Comparison of ENCODE assay signal across 24 cellular contexts in the genomic region with DNA sequence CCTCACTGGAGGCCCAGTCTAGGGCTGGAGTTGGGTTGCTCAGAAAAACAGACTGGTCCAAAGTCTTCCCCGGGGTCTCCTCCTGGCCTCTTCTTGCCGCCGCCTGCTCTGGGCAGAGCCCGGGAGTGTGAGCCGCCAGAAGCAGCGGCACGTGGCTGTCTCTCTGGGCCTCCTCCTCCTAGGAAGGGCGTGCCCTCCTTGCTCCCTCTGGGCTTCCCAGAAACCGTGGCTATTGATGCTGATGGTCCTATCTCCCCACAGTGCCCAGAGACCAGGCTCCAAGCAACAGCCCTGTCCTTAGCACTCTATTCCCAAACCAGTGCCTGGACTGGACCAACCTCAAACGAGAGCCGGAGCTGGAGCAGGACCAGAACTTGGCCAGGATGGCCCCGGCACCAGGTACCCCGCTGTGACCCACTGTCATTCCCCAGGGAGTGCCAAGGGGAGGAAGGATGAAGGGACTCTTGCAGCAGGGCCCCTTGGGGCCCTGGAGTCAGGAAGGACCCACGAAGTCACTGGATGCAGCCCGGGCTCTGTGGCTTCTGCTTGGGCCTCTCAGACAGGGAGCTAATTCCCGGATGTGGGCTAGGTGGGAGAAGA. TPM values are rescaled to one million over a fixed set of nuclear protein-coding genes. Genes with fewer than 3 reads are reported as not detected.
DNase-seq lines count a peak whose midpoint lies in the region; ATAC-seq, FAIRE-seq and TF ChIP-seq lines count a peak whose summit lies in the region.
"Had no signal": no experiment of that assay in that cellular context is flagged by ENCODE, and none has a peak within 500 bp of the region (broad histone marks: within the 10 kb centered on the region; RNA-seq: fewer than 3 reads in every experiment).

No MANE protein-coding gene starts in this region.

- H3K36me3 Mint-ChIP-seq in chondrocyte (ENCODE audit: low read depth), result no peaks in the 10 kb centered on the region
- H3K36me3 Mint-ChIP-seq: CD8-positive, alpha-beta T cell had no signal

- H3K27ac ChIP-seq in BLaER1, result 0 out of 2 replicates have a peak overlapping the region, but pooled peaks have one; percentile 8
- no peak overlapping the region for H3K27ac ChIP-seq in kidney (ENCODE audit: low read depth in 2 of 2, low read length in 2 of 2)
- H3K27ac ChIP-seq: A549, C4-2B, HL-60 had no signal

- no peaks in the 10 kb centered on the region for H3K9me3 ChIP-seq in BLaER1
- no peaks in the 10 kb centered on the region for H3K9me3 ChIP-seq in kidney (ENCODE audit: control insufficient read depth in 1 of 2, low read length in 2 of 2)
- H3K9me3 ChIP-seq: A549, Caco-2, MG63 had no signal

- H3K4me1 ChIP-seq in BLaER1, result peaks cover 100% of the 10 kb centered on the region
- no peaks in the 10 kb centered on the region for H3K4me1 ChIP-seq in kidney (ENCODE audit: control insufficient read depth in 1 of 2, insufficient read depth in 1 of 2, low read depth in 1 of 2, low read length in 2 of 2)
- H3K4me1 ChIP-seq: A549 had no signal

- no peak for ATAC-seq in HG03439 (IDR thresholded peaks at IDR 0.05; ENCODE audit: unreplicated experiment)
- no peak for ATAC-seq in GM21529 (IDR thresholded peaks at IDR 0.05; ENCODE audit: unreplicated experiment)
- ATAC-seq: CD8-positive, alpha-beta T cell; PC-3 had no signal

- H3K9me3 Mint-ChIP-seq in chondrocyte (ENCODE audit: low read depth), result no peaks in the 10 kb centered on the region
- H3K9me3 Mint-ChIP-seq: CD8-positive, alpha-beta T cell had no signal

- no peak for FAIRE-seq in kidney (lab: Jason Lieb, UNC)
- FAIRE-seq: A549, GM12892, GM19239 had no signal

- no peak overlapping the region for H3K27ac Mint-ChIP-seq in chondrocyte (ENCODE audit: unreplicated experiment)
- H3K27ac Mint-ChIP-seq: CD8-positive, alpha-beta T cell; H9 had no signal

- no peaks in the 10 kb centered on the region for H3K4me1 Mint-ChIP-seq in chondrocyte (ENCODE audit: low read depth)
- H3K4me1 Mint-ChIP-seq: H9 had no signal

- intact Hi-C loops in kidney (cut with DNase I), result no loop called here

- H3K9ac ChIP-seq in BLaER1 (no peak overlapping the region), kidney (ENCODE audit: low read length in 2 of 2) (no peak overlapping the region)

- H3K36me3 ChIP-seq in BLaER1, result no peaks in the 10 kb centered on the region
- H3K36me3 ChIP-seq in kidney (ENCODE audit: control insufficient read depth in 1 of 2, insufficient read depth in 2 of 2, low read length in 2 of 2), result no peaks in the 10 kb centered on the region
- H3K36me3 ChIP-seq: MG63 had no signal

- TF ChIP-seq CTCF in chondrocyte (IDR thresholded peaks at IDR 0.05) (no peak), kidney (IDR thresholded peaks at IDR 0.05; ENCODE audit: borderline replicate concordance, extremely low read depth, insufficient read depth) (no peak)

- H3K4me2 ChIP-seq in BLaER1, result peak overlapping the region; percentile 93
- H3K4me2 ChIP-seq: A549 had no signal

- DNase-seq in GM03348 (ENCODE audit: low spot score) (peak; percentile 40), chondrocyte (ENCODE audit: low spot score) (peak; percentile 79), kidney (peak; percentile 58), NCI-H345 (lab: John Stamatoyannopoulos, UW) (no peak)
- DNase-seq: AML-193; Caco-2; CD8-positive, alpha-beta T cell; GF-D8; H9; NCI-H2029; NCI-H446 treated with DMSO at 0.1 percent for 48 hours; NCI-H526; NCI-H82; NK-92 treated with Interleukin-12 subunit alpha and Interleukin-12 subunit beta, amount 100 ng/mL, for 24 hours; PC-3 had no signal

- H3K4me3 Mint-ChIP-seq in chondrocyte (ENCODE audit: unreplicated experiment), result no peak overlapping the region
- H3K4me3 Mint-ChIP-seq: CD8-positive, alpha-beta T cell; H9 had no signal

- no peaks in the 10 kb centered on the region for H4K20me1 ChIP-seq in BLaER1

- H3K27me3 ChIP-seq in BLaER1, result peaks cover under 1% of the 10 kb centered on the region; the same call in 1 of the 2 replicates
- H3K27me3 ChIP-seq: MG63 had no signal

- H3K27me3 Mint-ChIP-seq in chondrocyte (ENCODE audit: low read depth), result peaks cover 30% of the 10 kb centered on the region

- H3K4me3 ChIP-seq in BLaER1 (no peak overlapping the region), kidney (ENCODE audit: low read length in 2 of 2) (no peak overlapping the region)
- H3K4me3 ChIP-seq: A549, MG63 had no signal

RNA-seq across cellular contexts. Expression of a gene that starts 8.6 kb away (rescaled TPM):
- total RNA-seq in chondrocyte (not detected in 3 replicates), kidney (0.28 TPM)
- polyA plus RNA-seq in kidney (ENCODE audit: insufficient read depth, low read depth, low replicate concordance), result not detected
- total RNA-seq: CD8-positive, alpha-beta T cell; H9; PC-3 had no signal

RNA-seq across cellular contexts. Expression of a gene that starts 42.7 kb away (rescaled TPM):
- total RNA-seq in chondrocyte (37.7 to 50.7 TPM (median 42.5 TPM) in 3 replicates), kidney (45.4 TPM)
- 13.1 TPM for polyA plus RNA-seq in kidney (ENCODE audit: insufficient read depth, low read depth, low replicate concordance)

RNA-seq across cellular contexts. Expression of a gene that starts 43.7 kb away (rescaled TPM):
- total RNA-seq in chondrocyte (36.5 to 46.3 TPM (median 38.5 TPM) in 3 replicates), kidney (47.7 TPM)
- polyA plus RNA-seq in kidney (ENCODE audit: insufficient read depth, low read depth, low replicate concordance), result 38.0 TPM
